ENCODE assay signal across 29 cellular contexts in genomic region chr12:104991565-104992128, GRCh38.
"Had no signal": no experiment of that assay in that cellular context is flagged by ENCODE, and none has a peak within 500 bp of the region (broad histone marks: within the 10 kb centered on the region; RNA-seq: fewer than 3 reads in every experiment).

No MANE protein-coding gene starts in this region.

- H3K4me3 Mint-ChIP-seq: activated CD8-positive, alpha-beta memory T cell treated with anti-CD3 and anti-CD28 coated beads, Interleukin-2, amount 10 ng/mL, durations not matched to agents 7 days and 5 days; activated CD8-positive, alpha-beta T cell treated with anti-CD3 and anti-CD28 coated beads, Interleukin-2, amount 10 ng/mL, durations not matched to agents 7 days and 5 days; activated naive CD4-positive, alpha-beta T cell treated with anti-CD3 and anti-CD28 coated beads, Interleukin-2, amount 50 U/mL, for 24 hours; mesothelial cell of epicardium; naive B cell; nephron progenitor cell; stimulated activated naive CD8-positive, alpha-beta T cell treated with anti-CD3 and anti-CD28 coated beads, Interleukin-15, amount 100 ng/mL, for 72 hours; T-helper 17 cell had no signal

- H3K27ac ChIP-seq: breast epithelium, neutrophil, skin epidermis, thyroid gland, upper lobe of right lung, WERI-Rb-1 had no signal

- H3K4me3 ChIP-seq: breast epithelium, skin epidermis, thyroid gland, upper lobe of right lung had no signal

- H3K27ac Mint-ChIP-seq: activated CD8-positive, alpha-beta memory T cell treated with anti-CD3 and anti-CD28 coated beads, Interleukin-2, amount 10 ng/mL, durations not matched to agents 7 days and 5 days; activated CD8-positive, alpha-beta T cell treated with anti-CD3 and anti-CD28 coated beads, Interleukin-2, amount 10 ng/mL, durations not matched to agents 7 days and 5 days; activated naive CD4-positive, alpha-beta T cell treated with anti-CD3 and anti-CD28 coated beads, Interleukin-2, amount 50 U/mL, for 24 hours; mesothelial cell of epicardium; naive B cell; progenitor cell of endocrine pancreas; T-helper 17 cell had no signal

- H3K9me3 ChIP-seq: breast epithelium, neutrophil, thyroid gland, upper lobe of right lung had no signal

- H3K4me1 ChIP-seq: breast epithelium had no signal

- H3K27me3 ChIP-seq: breast epithelium, neutrophil, thyroid gland, upper lobe of right lung had no signal

- H3K9me3 Mint-ChIP-seq: activated naive CD4-positive, alpha-beta T cell treated with anti-CD3 and anti-CD28 coated beads, Interleukin-2, amount 50 U/mL, for 24 hours; naive B cell had no signal

- H3K27me3 Mint-ChIP-seq: activated CD8-positive, alpha-beta memory T cell treated with anti-CD3 and anti-CD28 coated beads, Interleukin-2, amount 10 ng/mL, durations not matched to agents 7 days and 5 days; activated naive CD4-positive, alpha-beta T cell treated with anti-CD3 and anti-CD28 coated beads, Interleukin-2, amount 50 U/mL, for 24 hours; naive B cell; progenitor cell of endocrine pancreas; stimulated activated naive CD8-positive, alpha-beta T cell treated with anti-CD3 and anti-CD28 coated beads, Interleukin-15, amount 100 ng/mL, for 72 hours; T-helper 17 cell had no signal

- ATAC-seq: activated CD4-positive, CD25-positive, alpha-beta regulatory T cell treated with anti-CD3 and anti-CD28 coated beads, Interleukin-2, amount 50 U/mL, for 24 hours; activated CD8-positive, alpha-beta memory T cell treated with anti-CD3 and anti-CD28 coated beads, Interleukin-2, amount 10 ng/mL, durations not matched to agents 7 days and 5 days; activated CD8-positive, alpha-beta T cell treated with anti-CD3 and anti-CD28 coated beads, Interleukin-2, amount 10 ng/mL, durations not matched to agents 7 days and 5 days; esophagus mucosa; left cardiac atrium; sciatic nerve; stimulated activated naive CD8-positive, alpha-beta T cell treated with anti-CD3 and anti-CD28 coated beads, Interleukin-15, amount 100 ng/mL, for 72 hours; T-helper 17 cell; upper lobe of right lung had no signal

- H3K36me3 ChIP-seq: breast epithelium, neutrophil had no signal

- DNase-seq: activated CD4-positive, alpha-beta T cell treated with anti-CD3 and anti-CD28 coated beads, Interleukin-2, amount 50 U/mL, for 1 hour; activated CD8-positive, alpha-beta memory T cell treated with anti-CD3 and anti-CD28 coated beads, Interleukin-2, amount 10 ng/mL, durations not matched to agents 7 days and 5 days; activated CD8-positive, alpha-beta T cell treated with anti-CD3 and anti-CD28 coated beads, Interleukin-2, amount 10 ng/mL, durations not matched to agents 7 days and 5 days; activated gamma-delta T cell treated with Interleukin-2 at 50 U/mL for 16 hours; central memory CD4-positive, alpha-beta T cell; foreskin fibroblast; head of caudate nucleus; hippocampal formation; left cardiac atrium; naive B cell; nephron progenitor cell; stimulated activated CD4-positive, alpha-beta T cell treated with anti-CD3 and anti-CD28 coated beads, Interleukin-12 subunit alpha, Interleukin-12 subunit beta, amount 100 ng/mL, for 4 hours; stimulated activated CD4-positive, alpha-beta T cell treated with anti-CD3 and anti-CD28 coated beads, Interleukin-4, amount 100 ng/mL, for 1 hour; stimulated activated naive CD8-positive, alpha-beta T cell treated with anti-CD3 and anti-CD28 coated beads, Interleukin-15, amount 100 ng/mL, for 72 hours; substantia nigra; T-helper 17 cell; T1000; upper lobe of right lung; WERI-Rb-1 had no signal
